10 cellular contexts compared by ENCODE assay signal in the genomic region with DNA sequence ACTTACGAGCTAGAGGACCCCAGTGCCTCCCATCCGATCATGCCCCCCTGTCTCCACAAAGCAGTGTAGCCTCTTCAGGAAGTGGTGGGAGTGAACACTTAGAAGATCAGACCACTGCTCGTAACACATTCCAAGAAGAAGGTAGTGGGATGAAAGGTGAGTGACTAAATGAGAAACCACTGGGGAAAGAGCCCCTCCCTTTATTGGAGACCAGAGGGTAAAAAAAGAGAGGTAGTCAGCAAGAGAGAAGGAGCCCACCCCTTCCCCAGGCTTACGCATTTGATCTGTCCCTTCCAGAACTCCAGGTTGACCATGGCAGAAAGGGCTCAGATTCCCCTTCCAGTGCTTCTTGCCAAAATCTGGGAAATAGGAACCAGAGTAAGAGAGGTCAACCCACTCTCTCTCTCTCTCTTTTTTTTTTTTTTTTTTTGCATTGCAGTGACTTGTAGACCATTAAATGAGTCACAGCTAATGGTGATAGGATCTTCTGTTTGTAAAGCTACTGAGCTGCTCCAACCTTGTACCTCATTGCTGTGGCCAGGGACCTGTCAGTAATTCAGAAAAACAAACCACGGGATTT.
DNase-seq lines count a peak whose midpoint lies in the region; TF ChIP-seq lines count a peak whose summit lies in the region.
"Had no signal": no experiment of that assay in that cellular context is flagged by ENCODE, and none has a peak within 500 bp of the region (broad histone marks: within the 10 kb centered on the region; RNA-seq: fewer than 3 reads in every experiment).

No MANE protein-coding gene starts in this region.

- no peaks in the 10 kb centered on the region for H3K36me3 ChIP-seq in osteoblast (ENCODE audit: insufficient read depth, low read length)
- H3K36me3 ChIP-seq: transverse colon had no signal

- H2AFZ ChIP-seq in osteoblast (ENCODE audit: low read length): no peak overlapping the region

- peak; percentile 23 for DNase-seq in GM04504 (ENCODE audit: low read depth)
- peak; percentile 87 for DNase-seq in M059J (ENCODE audit: low read depth)
- DNase-seq in astrocyte of the spinal cord (ENCODE audit: low read depth, low spot score): peak; percentile 73
- peak; percentile 71 for DNase-seq in osteoblast (ENCODE audit: insufficient read length, low spot score, missing footprints)
- no peak for DNase-seq in NCI-H2196 treated with DMSO at 0.1 percent for 48 hours (lab: John Stamatoyannopoulos, UW; ENCODE audit: unreplicated experiment)
- no peak for DNase-seq in NCI-H524 treated with DMSO at 0.1 percent for 48 hours (lab: John Stamatoyannopoulos, UW)
- DNase-seq in COR-L47 (lab: John Stamatoyannopoulos, UW): no peak
- DNase-seq: cerebellar nuclear complex; naive thymus-derived CD8-positive, alpha-beta T cell; transverse colon had no signal

- no peaks in the 10 kb centered on the region for H3K27me3 ChIP-seq in osteoblast (ENCODE audit: insufficient read depth, low read length)
- H3K27me3 ChIP-seq: transverse colon had no signal

- H3K4me1 ChIP-seq in osteoblast (ENCODE audit: insufficient read depth, low read length): peaks cover 14% of the 10 kb centered on the region
- H3K4me1 ChIP-seq: transverse colon had no signal

- H3K4me2 ChIP-seq in osteoblast (ENCODE audit: insufficient read depth, low read length): no peak overlapping the region

- H3K9me3 ChIP-seq in osteoblast (ENCODE audit: low read depth, low read length): no peaks in the 10 kb centered on the region
- H3K9me3 ChIP-seq: transverse colon had no signal

- in situ Hi-C loops in astrocyte of the spinal cord (cut with HindIII; ENCODE audit: low sequenced_read_pairs): no loop called here

- TF ChIP-seq CTCF in astrocyte of the spinal cord (IDR thresholded peaks at IDR 0.05; ENCODE audit: low read depth, low read length) (no peak), osteoblast (IDR thresholded peaks at IDR 0.05; ENCODE audit: extremely low read depth, low read depth, low read length) (no peak)

- H4K20me1 ChIP-seq in osteoblast (ENCODE audit: insufficient read depth, low read length): peaks cover 12% of the 10 kb centered on the region

- H3K27ac ChIP-seq in osteoblast (ENCODE audit: low read depth, low read length): peak overlapping the region; percentile 17
- H3K27ac ChIP-seq: transverse colon had no signal

- H3K79me2 ChIP-seq in osteoblast (ENCODE audit: insufficient read depth, low read length): peaks cover 13% of the 10 kb centered on the region

- H3K4me3 ChIP-seq in astrocyte of the spinal cord (ENCODE audit: low read depth, low read length): no peak overlapping the region
- no peak overlapping the region for H3K4me3 ChIP-seq in osteoblast (ENCODE audit: insufficient read depth, low read length)
- H3K4me3 ChIP-seq: transverse colon had no signal

Comparison
In these comparisons a context has a peak if more than half of its experiments do, and no peak if none do; other contexts are left out.
1. DNase-seq: peak in GM04504 (single experiment), M059J (single experiment), astrocyte of the spinal cord (single experiment) and osteoblast (single experiment); none in NCI-H2196 treated with DMSO at 0.1 percent for 48 hours (single experiment), NCI-H524 treated with DMSO at 0.1 percent for 48 hours (single experiment) and COR-L47 (single experiment).